8 cellular contexts compared by ENCODE assay signal in the genomic region with DNA sequence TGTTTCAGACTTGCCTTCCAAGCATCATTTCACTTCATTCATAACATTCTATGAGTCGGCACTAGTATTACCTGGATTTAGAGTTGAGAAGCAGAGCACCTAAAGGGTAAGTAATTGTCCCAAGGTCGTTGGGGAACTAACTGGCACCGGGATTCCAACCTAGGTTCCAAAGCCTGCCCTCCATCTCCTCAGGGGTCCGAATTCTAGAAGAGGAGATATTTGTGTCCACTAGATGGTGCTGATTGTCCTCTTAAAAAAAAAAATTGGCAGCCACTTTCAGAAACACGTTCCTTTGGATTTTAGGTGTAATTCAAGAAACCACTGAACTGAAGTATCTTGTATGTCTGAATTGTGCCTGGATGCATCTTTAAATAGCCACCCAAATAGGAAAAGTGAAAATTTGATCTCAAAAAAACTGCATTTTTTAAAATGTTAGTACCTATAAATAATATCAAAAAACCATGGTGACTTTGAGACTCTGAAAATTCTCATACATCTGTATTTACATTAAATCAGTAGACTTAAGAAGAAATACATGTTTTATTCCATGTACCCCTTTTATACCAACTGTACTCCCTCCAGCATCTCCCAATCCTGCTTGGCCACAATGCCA. TPM values are rescaled to one million over a fixed set of nuclear protein-coding genes. Genes with fewer than 3 reads are reported as not detected.
DNase-seq lines count a peak whose midpoint lies in the region; ATAC-seq and TF ChIP-seq lines count a peak whose summit lies in the region.

No MANE protein-coding gene starts in this region.

- peaks cover 27% of the 10 kb centered on the region for H3K4me1 Mint-ChIP-seq in stimulated activated memory B cell treated with anti-CD40 and anti-IgM and Interleukin-4, amounts not matched to agents 10 μg/mL and 1 μg/mL and 100 μg/mL, for 72 hours
- peaks cover 51% of the 10 kb centered on the region for H3K4me1 Mint-ChIP-seq in activated naive CD8-positive, alpha-beta T cell treated with anti-CD3 and anti-CD28 coated beads, Interleukin-2, amount 50 U/mL, for 24 hours

- H3K36me3 ChIP-seq in iPS-20b (ENCODE audit: insufficient read depth, low read depth, low read length) (no peaks in the 10 kb centered on the region), tibial nerve (no peaks in the 10 kb centered on the region)

- in situ Hi-C loops in GM13976 (cut with MboI; ENCODE audit: low sequenced_read_pairs, unreplicated experiment) = loop anchor here (25.0 kb wide), 1 partner anchor 476 kb away; no protein-coding TSS in a partner anchor

- no peak overlapping the region for H3K27ac Mint-ChIP-seq in stimulated activated memory B cell treated with anti-CD40 and anti-IgM and Interleukin-4, amounts not matched to agents 10 μg/mL and 1 μg/mL and 100 μg/mL, for 72 hours
- no peak overlapping the region for H3K27ac Mint-ChIP-seq in activated naive CD8-positive, alpha-beta T cell treated with anti-CD3 and anti-CD28 coated beads, Interleukin-2, amount 50 U/mL, for 24 hours

- 1 to 7% methylated on average over 5 of the region's 5 CpGs for WGBS in tibial nerve, 2 donors

- H3K27ac ChIP-seq in VCaP (peak overlapping the region; percentile 87), iPS-20b (ENCODE audit: low read length) (no peak overlapping the region), tibial nerve (no peak overlapping the region)

- TF ChIP-seq POLR2A in tibial nerve (IDR thresholded peaks at IDR 0.05) = no peak

- no peak for ATAC-seq in stimulated activated memory B cell treated with anti-CD40 and anti-IgM and Interleukin-4, amounts not matched to agents 10 μg/mL and 1 μg/mL and 100 μg/mL, for 72 hours
- ATAC-seq in activated naive CD8-positive, alpha-beta T cell treated with anti-CD3 and anti-CD28 coated beads, Interleukin-2, amount 50 U/mL, for 24 hours = no peak

- peak; percentile 39 for DNase-seq in AG20443 (ENCODE audit: low spot score)
- peak; percentile 48 for DNase-seq in GM13976 (ENCODE audit: low spot score)
- DNase-seq in NCI-H2107 (lab: John Stamatoyannopoulos, UW) = peak; percentile 21
- DNase-seq in tibial nerve (ENCODE audit: low spot score in 2 of 2) = no peak
- no peak for DNase-seq in activated naive CD8-positive, alpha-beta T cell treated with anti-CD3 and anti-CD28 coated beads, Interleukin-2, amount 50 U/mL, for 24 hours

- H3K36me3 Mint-ChIP-seq in stimulated activated memory B cell treated with anti-CD40 and anti-IgM and Interleukin-4, amounts not matched to agents 10 μg/mL and 1 μg/mL and 100 μg/mL, for 72 hours = no peaks in the 10 kb centered on the region
- no peaks in the 10 kb centered on the region for H3K36me3 Mint-ChIP-seq in activated naive CD8-positive, alpha-beta T cell treated with anti-CD3 and anti-CD28 coated beads, Interleukin-2, amount 50 U/mL, for 24 hours (ENCODE audit: low read depth)

- no peaks in the 10 kb centered on the region for H3K9me3 ChIP-seq in iPS-20b (ENCODE audit: insufficient read depth, low read depth, low read length)
- no peaks in the 10 kb centered on the region for H3K9me3 ChIP-seq in tibial nerve

- H3K4me3 ChIP-seq in iPS-20b (ENCODE audit: low read length) (peak overlapping the region; percentile 2; the same call in 1 of the 2 replicates), tibial nerve (no peak overlapping the region)

- no peaks in the 10 kb centered on the region for H3K27me3 ChIP-seq in iPS-20b (ENCODE audit: insufficient read depth, low read length)
- H3K27me3 ChIP-seq in tibial nerve = no peaks in the 10 kb centered on the region

- no peaks in the 10 kb centered on the region for H3K27me3 Mint-ChIP-seq in stimulated activated memory B cell treated with anti-CD40 and anti-IgM and Interleukin-4, amounts not matched to agents 10 μg/mL and 1 μg/mL and 100 μg/mL, for 72 hours
- H3K27me3 Mint-ChIP-seq in activated naive CD8-positive, alpha-beta T cell treated with anti-CD3 and anti-CD28 coated beads, Interleukin-2, amount 50 U/mL, for 24 hours = no peaks in the 10 kb centered on the region

- peaks cover 60% of the 10 kb centered on the region for H3K4me1 ChIP-seq in iPS-20b (ENCODE audit: insufficient read depth, low read length)
- H3K4me1 ChIP-seq in tibial nerve = peaks cover 0 to 39% (median 2%) of the 10 kb centered on the region in 4 donors

- H3K9ac ChIP-seq in iPS-20b (ENCODE audit: low read depth, low read length) = peak overlapping the region; percentile 29; the same call in 1 of the 2 replicates

- peak; percentile 20 for TF ChIP-seq CTCF in GM13976 (IDR thresholded peaks at IDR 0.05; ENCODE audit: borderline replicate concordance, control extremely low read depth, extremely low read depth, insufficient read depth, missing control alignments)
- TF ChIP-seq CTCF in VCaP (conservative IDR thresholded peaks at IDR 0.05) = peak; percentile 72
- TF ChIP-seq CTCF in tibial nerve (IDR thresholded peaks at IDR 0.05) = peak; percentile 58 to 74 (median 64)

- H3K4me3 Mint-ChIP-seq in stimulated activated memory B cell treated with anti-CD40 and anti-IgM and Interleukin-4, amounts not matched to agents 10 μg/mL and 1 μg/mL and 100 μg/mL, for 72 hours = no peak overlapping the region
- H3K4me3 Mint-ChIP-seq in activated naive CD8-positive, alpha-beta T cell treated with anti-CD3 and anti-CD28 coated beads, Interleukin-2, amount 50 U/mL, for 24 hours = no peak overlapping the region

- no peaks in the 10 kb centered on the region for H3K9me3 Mint-ChIP-seq in stimulated activated memory B cell treated with anti-CD40 and anti-IgM and Interleukin-4, amounts not matched to agents 10 μg/mL and 1 μg/mL and 100 μg/mL, for 72 hours
- no peaks in the 10 kb centered on the region for H3K9me3 Mint-ChIP-seq in activated naive CD8-positive, alpha-beta T cell treated with anti-CD3 and anti-CD28 coated beads, Interleukin-2, amount 50 U/mL, for 24 hours

- TF ChIP-seq EP300 in tibial nerve (IDR thresholded peaks at IDR 0.05) = peak in 1 of 2 donors; percentile 30

RNA-seq across cellular contexts. Expression of a gene that starts 3.9 kb away (rescaled TPM):
- 1 to 10 TPM in 1 of 4 donors, under 1 TPM in 3; 0.20 to 1.5 (median 0.42) TPM for total RNA-seq in tibial nerve

Comparison
In these comparisons a context has a peak if more than half of its experiments do, and no peak if none do; other contexts are left out.
1. DNase-seq: peak in AG20443 (single experiment), GM13976 (single experiment) and NCI-H2107 (single experiment); none in tibial nerve (0 of 2) and activated naive CD8-positive, alpha-beta T cell treated with anti-CD3 and anti-CD28 coated beads, Interleukin-2, amount 50 U/mL, for 24 hours (single experiment).
2. CTCF ChIP-seq: peak in every context shown above with its lines; median percentile 72 in VCaP; 64 in tibial nerve; 20 in GM13976.